ENCODE assay signal across 14 cellular contexts in the genomic region with DNA sequence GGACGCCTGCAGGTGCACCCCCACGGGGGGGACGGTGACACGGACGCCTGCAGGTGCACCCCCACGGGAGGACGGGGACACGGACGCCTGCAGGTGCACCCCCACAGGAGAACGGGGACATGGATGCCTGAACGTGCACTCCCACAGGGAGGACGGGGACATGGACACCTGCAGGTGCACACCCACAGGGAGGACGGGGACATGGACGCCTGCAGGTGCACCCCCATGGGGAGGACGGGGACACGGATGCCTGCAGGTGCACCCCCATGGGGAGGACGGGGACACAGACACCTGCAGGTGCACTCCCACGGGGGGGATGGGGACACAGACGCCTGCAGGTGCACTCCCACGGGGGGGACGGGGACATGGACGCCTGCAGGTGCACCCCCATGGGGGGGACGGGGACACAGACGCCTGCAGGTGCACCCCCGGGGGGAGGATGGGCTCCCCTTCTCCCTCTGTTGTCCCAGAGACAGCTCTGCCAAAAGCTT.
A peak's percentile ranks its signal among the peaks of the same experiment; 100 is the strongest.
DNase-seq lines count a peak whose midpoint lies in the region; ATAC-seq and TF ChIP-seq lines count a peak whose summit lies in the region.
"Had no signal": no experiment of that assay in that cellular context is flagged by ENCODE, and none has a peak within 500 bp of the region (broad histone marks: within the 10 kb centered on the region; RNA-seq: fewer than 3 reads in every experiment).

No MANE protein-coding gene starts in this region.

- 87 to 93% methylated on average over 3 to 25 of the region's 25 CpGs for WGBS in endodermal cell (ENCODE audit: insufficient coverage in 1 of 2, insufficient read length in 1 of 2), 2 experiments

- ATAC-seq in left cardiac atrium (no peak), upper lobe of right lung (no peak), HG03097 (IDR thresholded peaks at IDR 0.05; ENCODE audit: low FRiP score, unreplicated experiment) (no peak)
- ATAC-seq: PC-3 had no signal

- H3K27me3 ChIP-seq in right atrium auricular region: no peaks in the 10 kb centered on the region
- no peaks in the 10 kb centered on the region for H3K27me3 ChIP-seq in endodermal cell (ENCODE audit: control insufficient read depth, insufficient read depth, low read length, poor library complexity, severe bottlenecking)
- H3K27me3 ChIP-seq in upper lobe of right lung: no peaks in the 10 kb centered on the region

- no peaks in the 10 kb centered on the region for H4K20me1 ChIP-seq in OCI-LY7 (ENCODE audit: insufficient read depth, low read length)

- H3K9me3 Mint-ChIP-seq in endodermal cell: no peaks in the 10 kb centered on the region
- H3K9me3 Mint-ChIP-seq: CD4-positive, alpha-beta T cell had no signal

- no peak overlapping the region for H3K4me2 ChIP-seq in OCI-LY7 (ENCODE audit: low read length)

- H3K9me3 ChIP-seq in right atrium auricular region: no peaks in the 10 kb centered on the region
- peaks cover 8% of the 10 kb centered on the region; the same call in 1 of the 2 replicates for H3K9me3 ChIP-seq in OCI-LY7 (ENCODE audit: low read length)
- no peaks in the 10 kb centered on the region for H3K9me3 ChIP-seq in endodermal cell (ENCODE audit: control insufficient read depth, low read length)
- H3K9me3 ChIP-seq in upper lobe of right lung: no peaks in the 10 kb centered on the region

- H3K4me3 Mint-ChIP-seq in endodermal cell: no peak overlapping the region
- H3K4me3 Mint-ChIP-seq: CD4-positive, alpha-beta T cell had no signal

- CTCF ChIA-PET in OCI-LY7 (lab: Charles Lee; ENCODE audit: unreplicated experiment): no interaction called here

- no peaks in the 10 kb centered on the region for H3K36me3 Mint-ChIP-seq in endodermal cell (ENCODE audit: low read depth)

- H3K4me3 ChIP-seq in right atrium auricular region (no peak overlapping the region), OCI-LY7 (ENCODE audit: low read depth, low read length, poor library complexity, severe bottlenecking) (no peak overlapping the region), endodermal cell (ENCODE audit: low read length) (no peak overlapping the region), upper lobe of right lung (no peak overlapping the region)

- H3K9ac ChIP-seq in endodermal cell (ENCODE audit: extremely low read depth, low read length, poor library complexity, severe bottlenecking): no peak overlapping the region

- H3K4me1 ChIP-seq in right atrium auricular region (peaks cover 0 to 10% of the 10 kb centered on the region in 2 donors), OCI-LY7 (ENCODE audit: insufficient read depth, low read length, poor library complexity, severe bottlenecking) (peaks cover 68% of the 10 kb centered on the region), endodermal cell (ENCODE audit: control insufficient read depth, insufficient read depth, low read length) (no peaks in the 10 kb centered on the region), upper lobe of right lung (peaks cover 11% of the 10 kb centered on the region)

- no peaks in the 10 kb centered on the region for H3K9me2 ChIP-seq in OCI-LY7 (ENCODE audit: insufficient read depth, low read length)

- H3K27ac Mint-ChIP-seq in endodermal cell: no peak overlapping the region
- H3K27ac Mint-ChIP-seq: CD4-positive, alpha-beta T cell had no signal

- H3K27me3 Mint-ChIP-seq in endodermal cell (ENCODE audit: insufficient read depth): no peaks in the 10 kb centered on the region
- H3K27me3 Mint-ChIP-seq: CD4-positive, alpha-beta T cell had no signal

- H3K27ac ChIP-seq in right atrium auricular region (no peak overlapping the region), OCI-LY7 (ENCODE audit: low read depth, low read length, poor library complexity, severe bottlenecking) (peak overlapping the region; percentile 32), endodermal cell (ENCODE audit: low read depth, low read length) (no peak overlapping the region), upper lobe of right lung (no peak overlapping the region)

- no peak overlapping the region for H2AFZ ChIP-seq in OCI-LY7 (ENCODE audit: low read length)

- DNase-seq in right atrium auricular region (ENCODE audit: low spot score) (peak; percentile 26), left cardiac atrium (no peak), OCI-LY7 (ENCODE audit: low spot score) (peak; percentile 52), endodermal cell (peak; percentile 36), upper lobe of right lung (peak; percentile 52), NCI-H524 treated with DMSO at 0.1 percent for 48 hours (lab: John Stamatoyannopoulos, UW) (no peak)
- DNase-seq in effector CD8-positive, alpha-beta T cell (lab: John Stamatoyannopoulos, UW): no peak
- DNase-seq: DMS79; H7; NCI-H187; NK-92 treated with Interleukin-12 subunit alpha and Interleukin-12 subunit beta, amount 100 ng/mL, for 24 hours; PC-3 had no signal

- no peak for TF ChIP-seq CTCF in right atrium auricular region (IDR thresholded peaks at IDR 0.05)
- TF ChIP-seq CTCF in OCI-LY7 (conservative IDR thresholded peaks at IDR 0.05; ENCODE audit: low read length): no peak
- no peak for TF ChIP-seq CTCF in endodermal cell (conservative IDR thresholded peaks at IDR 0.05)
- TF ChIP-seq CTCF in upper lobe of right lung (IDR thresholded peaks at IDR 0.05): no peak

- H3K79me2 ChIP-seq in OCI-LY7 (ENCODE audit: insufficient read depth, low read depth, low read length): no peaks in the 10 kb centered on the region

- POLR2A ChIA-PET in OCI-LY7 (lab: Charles Lee): interaction anchor here (0.7 kb wide), 2 partner anchors 87 to 236 kb away, joined by 4 read pairs; no protein-coding TSS in a partner anchor

- no TSS peak for BruUV-seq in OCI-LY7 (replicated peaks; lab: Mats Ljungman, UMichigan)

- intact Hi-C loops in left cardiac atrium (cut with DNase I): loop anchor here in 1 of 2 donors (5.0 kb wide), 1 partner anchor 183 kb away; no protein-coding TSS in a partner anchor
- intact Hi-C loops in OCI-LY7 (cut with micrococcal nuclease; ENCODE audit: unreplicated experiment): loop anchor here (5.0 kb wide), 2 partner anchors 137 to 288 kb away; no protein-coding TSS in a partner anchor
- intact Hi-C loops in upper lobe of right lung (cut with DNase I): no loop called here

- H3K4me1 Mint-ChIP-seq in endodermal cell: peaks cover 5% of the 10 kb centered on the region

- H3K36me3 ChIP-seq in right atrium auricular region: no peaks in the 10 kb centered on the region
- peaks cover 14% of the 10 kb centered on the region for H3K36me3 ChIP-seq in OCI-LY7 (ENCODE audit: insufficient read depth, low read length)
- H3K36me3 ChIP-seq in endodermal cell (ENCODE audit: control insufficient read depth, insufficient read depth, low read length): no peaks in the 10 kb centered on the region
- no peaks in the 10 kb centered on the region for H3K36me3 ChIP-seq in upper lobe of right lung

Comparison
In these comparisons a context has a peak if more than half of its experiments do, and no peak if none do; other contexts are left out.
1. DNase-seq: peak in right atrium auricular region (single experiment), OCI-LY7 (single experiment), endodermal cell (single experiment) and upper lobe of right lung (single experiment); none in left cardiac atrium (single experiment), NCI-H524 treated with DMSO at 0.1 percent for 48 hours (single experiment) and effector CD8-positive, alpha-beta T cell (single experiment).